21 cellular contexts compared by ENCODE assay signal in genomic region chr10:122548699-122549098, GRCh38. TPM values are rescaled to one million over a fixed set of nuclear protein-coding genes. Genes with fewer than 3 reads are reported as not detected.
DNase-seq lines count a peak whose midpoint lies in the region; ATAC-seq, FAIRE-seq and TF ChIP-seq lines count a peak whose summit lies in the region.
"Had no signal": no experiment of that assay in that cellular context is flagged by ENCODE, and none has a peak within 500 bp of the region (broad histone marks: within the 10 kb centered on the region; RNA-seq: fewer than 3 reads in every experiment).

No MANE protein-coding gene starts in this region.

- no peak overlapping the region for H2BK5ac ChIP-seq in mesendoderm (ENCODE audit: low read length)

- peaks cover 43% of the 10 kb centered on the region for H3K4me1 ChIP-seq in Loucy (ENCODE audit: insufficient read depth, low read length, poor library complexity, severe bottlenecking)
- H3K4me1 ChIP-seq in mesendoderm (ENCODE audit: control insufficient read depth, low read depth, low read length): no peaks in the 10 kb centered on the region
- peaks cover 5 to 6% of the 10 kb centered on the region in 2 donors for H3K4me1 ChIP-seq in small intestine (ENCODE audit: control insufficient read depth in 2 of 2, insufficient read depth in 1 of 2, low read depth in 1 of 2, low read length in 1 of 2)
- H3K4me1 ChIP-seq: BE2C had no signal

- no peak overlapping the region for H3K18ac ChIP-seq in mesendoderm (ENCODE audit: low read length)

- H3K27me3 Mint-ChIP-seq in central memory CD8-positive, alpha-beta T cell: no peaks in the 10 kb centered on the region
- H3K27me3 Mint-ChIP-seq: CD4-positive, alpha-beta T cell had no signal

- no peak overlapping the region for H3K4me2 ChIP-seq in Loucy (ENCODE audit: low read depth, low read length, poor library complexity, severe bottlenecking)
- H3K4me2 ChIP-seq in mesendoderm (ENCODE audit: low read length): no peak overlapping the region
- H3K4me2 ChIP-seq: GM23338 had no signal

- H2AFZ ChIP-seq in Loucy (ENCODE audit: low read length): 0 out of 2 replicates have a peak overlapping the region, but pooled peaks have one; percentile 9
- H2AFZ ChIP-seq: GM23338 had no signal

- no peak overlapping the region for H3K56ac ChIP-seq in mesendoderm (ENCODE audit: low read length)

- no peaks in the 10 kb centered on the region for H4K20me1 ChIP-seq in Loucy (ENCODE audit: insufficient read depth, low read length, poor library complexity, severe bottlenecking)

- no peaks in the 10 kb centered on the region for H3K9me2 ChIP-seq in Loucy (replicated peaks; ENCODE audit: low read depth, low read length)

- H3K9me3 ChIP-seq in Loucy (ENCODE audit: insufficient read depth, low read depth, low read length) (no peaks in the 10 kb centered on the region), small intestine (ENCODE audit: control insufficient read depth, low read depth) (no peaks in the 10 kb centered on the region)
- H3K9me3 ChIP-seq: BE2C, Caco-2 had no signal

- peaks cover 23% of the 10 kb centered on the region for H3K4me1 Mint-ChIP-seq in central memory CD8-positive, alpha-beta T cell
- H3K4me1 Mint-ChIP-seq: GM23338 had no signal

- no peak for FAIRE-seq in small intestine (lab: Jason Lieb, UNC)
- FAIRE-seq: A204.1, D721Med, G401.6, GM12892, GM18507, H54 had no signal

- H3K27me3 ChIP-seq in Loucy (ENCODE audit: insufficient read depth, low read length, poor library complexity, severe bottlenecking) (no peaks in the 10 kb centered on the region), mesendoderm (ENCODE audit: insufficient read depth, low read length, poor library complexity) (no peaks in the 10 kb centered on the region), small intestine (ENCODE audit: control insufficient read depth in 2 of 2, insufficient read depth in 2 of 2, low read length in 2 of 2) (no peaks in the 10 kb centered on the region)
- H3K27me3 ChIP-seq: BE2C had no signal

- no peak overlapping the region for H3K27ac ChIP-seq in mesendoderm (ENCODE audit: low read depth, low read length)
- peak overlapping the region in 1 of 2 donors; percentile 11 for H3K27ac ChIP-seq in small intestine (ENCODE audit: low read depth in 1 of 2, low read length in 1 of 2)
- H3K27ac ChIP-seq: C4-2B, HL-60 had no signal

- DNase-seq in central memory CD8-positive, alpha-beta T cell (ENCODE audit: low spot score in 2 of 2): no peak
- peak; percentile 40 for DNase-seq in mesendoderm
- DNase-seq in small intestine: peak; percentile 82
- DNase-seq in NCI-H1694 treated with DMSO at 0.1 percent for 48 hours (lab: John Stamatoyannopoulos, UW): no peak
- no peak for DNase-seq in HK-2 (ENCODE audit: unreplicated experiment)
- no peak for DNase-seq in SK-N-DZ (ENCODE audit: low spot score)
- DNase-seq: ACHN; BE2C; Caco-2; CD4-positive, alpha-beta T cell; HCEC 1CT had no signal

- no peak overlapping the region for H2BK120ac ChIP-seq in mesendoderm (ENCODE audit: low read depth, low read length)

- H2AK5ac ChIP-seq in mesendoderm (ENCODE audit: low read length): no peak overlapping the region

- WGBS in mesendoderm (ENCODE audit: extremely low coverage, insufficient coverage, low lambda C conversion rate): no CpG with 5 or more reads among the region's 6 CpGs
- WGBS in small intestine, 3 donors: 11 to 63% (median 40%) methylated on average over 6 of the region's 6 CpGs

- no peak overlapping the region for H2BK15ac ChIP-seq in mesendoderm (replicated peaks; ENCODE audit: low read depth)

- no peaks in the 10 kb centered on the region for H3K36me3 Mint-ChIP-seq in central memory CD8-positive, alpha-beta T cell (ENCODE audit: insufficient read depth)

- no peaks in the 10 kb centered on the region for H3K79me1 ChIP-seq in mesendoderm (ENCODE audit: low read length)

- H3K4me3 ChIP-seq in Loucy (ENCODE audit: low read length, poor library complexity, severe bottlenecking) (no peak overlapping the region), mesendoderm (ENCODE audit: low read length) (no peak overlapping the region), small intestine (ENCODE audit: low read depth in 1 of 2, low read length in 2 of 2) (no peak overlapping the region)
- H3K4me3 ChIP-seq: GM23338 had no signal

- no peak for ATAC-seq in central memory CD8-positive, alpha-beta T cell (replicated peaks; ENCODE audit: extremely low read depth, poor library complexity, severe bottlenecking)
- ATAC-seq: GM23338 had no signal

- H3F3A ChIP-seq in Loucy (ENCODE audit: low read depth): no peaks in the 10 kb centered on the region

- no peaks in the 10 kb centered on the region for H3K79me2 ChIP-seq in Loucy (ENCODE audit: insufficient read depth, low read length)
- no peaks in the 10 kb centered on the region for H3K79me2 ChIP-seq in mesendoderm (ENCODE audit: control insufficient read depth, insufficient read depth, low read length)

- no peak for TF ChIP-seq CTCF in Loucy (conservative IDR thresholded peaks at IDR 0.05; ENCODE audit: low read length)

- no peaks in the 10 kb centered on the region for H3K9me3 Mint-ChIP-seq in central memory CD8-positive, alpha-beta T cell
- H3K9me3 Mint-ChIP-seq: CD4-positive, alpha-beta T cell; GM23338 had no signal

- H3K23ac ChIP-seq in mesendoderm (ENCODE audit: low read length): no peak overlapping the region

- no peak overlapping the region for H4K8ac ChIP-seq in mesendoderm (ENCODE audit: low read depth, low read length)

- H3K4ac ChIP-seq in mesendoderm (ENCODE audit: low read depth, low read length): no peak overlapping the region

- H3K27ac Mint-ChIP-seq in central memory CD8-positive, alpha-beta T cell (ENCODE audit: low read depth): peak overlapping the region; percentile 83
- H3K27ac Mint-ChIP-seq: CD4-positive, alpha-beta T cell; GM23338 had no signal

- H3K36me3 ChIP-seq in Loucy (ENCODE audit: insufficient read depth, low read length) (no peaks in the 10 kb centered on the region), mesendoderm (ENCODE audit: control insufficient read depth, insufficient read depth, low read length) (no peaks in the 10 kb centered on the region), small intestine (ENCODE audit: control insufficient read depth in 2 of 2, insufficient read depth in 2 of 2, low read length in 2 of 2) (no peaks in the 10 kb centered on the region)
- H3K36me3 ChIP-seq: BE2C had no signal

- no peak overlapping the region for H4K5ac ChIP-seq in mesendoderm (ENCODE audit: low read length)

- H3K4me3 Mint-ChIP-seq in central memory CD8-positive, alpha-beta T cell: no peak overlapping the region
- H3K4me3 Mint-ChIP-seq: CD4-positive, alpha-beta T cell; GM23338 had no signal

- H3K9ac ChIP-seq in Loucy (ENCODE audit: low read depth, low read length, poor library complexity, severe bottlenecking) (no peak overlapping the region), mesendoderm (ENCODE audit: low read length) (no peak overlapping the region)

RNA-seq across cellular contexts. Expression of gene DMBT1, which starts 11.9 kb away (rescaled TPM):
- 0.03 TPM for polyA plus RNA-seq in mesendoderm (2013, experiment 1 of 2)
- 0.01 TPM for polyA plus RNA-seq in mesendoderm (2013, experiment 2 of 2)
- 1,000 to 10,000 TPM in 1 of 3 donors, 10 to 100 TPM in 2; 10.5 to 2,003 (median 12.2) TPM for polyA plus RNA-seq in small intestine
- polyA plus RNA-seq in SK-N-DZ (2014; cell fraction: cytosol; rRNA removed): not detected in 2 replicates
- not detected in 2 replicates for polyA plus RNA-seq in SK-N-DZ (2014; cell fraction: nucleus; rRNA removed)

Comparison
In these comparisons a context has a peak if more than half of its experiments do, and no peak if none do; other contexts are left out.
1. DNase-seq: peak in mesendoderm (single experiment) and small intestine (single experiment); none in central memory CD8-positive, alpha-beta T cell (0 of 2), NCI-H1694 treated with DMSO at 0.1 percent for 48 hours (single experiment), HK-2 (single experiment) and SK-N-DZ (single experiment).